11 cellular contexts compared by ENCODE assay signal in genomic region chr2:169464508-169465386, GRCh38. TPM values are rescaled to one million over a fixed set of nuclear protein-coding genes. Genes with fewer than 3 reads are reported as not detected.
DNase-seq lines count a peak whose midpoint lies in the region; ATAC-seq lines count a peak whose summit lies in the region.
"Had no signal": no experiment of that assay in that cellular context is flagged by ENCODE, and none has a peak within 500 bp of the region (broad histone marks: within the 10 kb centered on the region; RNA-seq: fewer than 3 reads in every experiment).

No MANE protein-coding gene starts in this region.

- no peaks in the 10 kb centered on the region for H3K36me3 Mint-ChIP-seq in naive B cell

- H3K27ac Mint-ChIP-seq in naive B cell: peak overlapping the region in 1 of 6 donors; percentile 74

- no peaks in the 10 kb centered on the region for H3K27me3 Mint-ChIP-seq in naive B cell

- no peak overlapping the region for H3K4me3 Mint-ChIP-seq in naive B cell

- H3K4me1 Mint-ChIP-seq in naive B cell: no peaks in the 10 kb centered on the region

- DNase-seq in DMS 273 (lab: John Stamatoyannopoulos, UW; ENCODE audit: unreplicated experiment) (peak; percentile 11), DMS 273 treated with DMSO at 0.1 percent for 48 hours (lab: John Stamatoyannopoulos, UW) (no peak), Kasumi-1 (lab: John Stamatoyannopoulos, UW) (peak; percentile 59 to 85), SKM-1 treated with dmso at 0.1 percent for 144 hours (lab: John Stamatoyannopoulos, UW; ENCODE audit: unreplicated experiment) (peak; percentile 51), naive B cell (peak; percentile 2), GM03348 (ENCODE audit: low spot score) (no peak), NCI-H1092 treated with DMSO at 0.1 percent for 48 hours (lab: John Stamatoyannopoulos, UW) (no peak)
- DNase-seq: effector memory CD4-positive, alpha-beta T cell; mesenchymal stem cell; NCI-H510A had no signal

- ATAC-seq in naive B cell (ENCODE audit: low read depth in 2 of 2) (no peak), GM19463 (IDR thresholded peaks at IDR 0.05; ENCODE audit: unreplicated experiment) (no peak)

- H3K9me3 Mint-ChIP-seq in naive B cell: no peaks in the 10 kb centered on the region

RNA-seq across cellular contexts. Expression of gene BBS5, which starts 14.5 kb away (rescaled TPM):
- under 1 TPM in 3 of 6 donors, not detected in 3; 0.19 to 0.44 (median 0.29) TPM for polyA plus RNA-seq in naive B cell (ENCODE audit: low read depth in 6 of 6)

RNA-seq across cellular contexts. Expression of gene KLHL41, which starts 44.8 kb away (rescaled TPM):
- not detected for polyA plus RNA-seq in naive B cell (ENCODE audit: low read depth in 6 of 6)

Comparison
In these comparisons a context has a peak if more than half of its experiments do, and no peak if none do; other contexts are left out.
1. DNase-seq: peak in DMS 273 (single experiment), Kasumi-1 (2 of 2), SKM-1 treated with dmso at 0.1 percent for 144 hours (single experiment) and naive B cell (single experiment); none in DMS 273 treated with DMSO at 0.1 percent for 48 hours (single experiment), GM03348 (single experiment) and NCI-H1092 treated with DMSO at 0.1 percent for 48 hours (single experiment).